Comparison of ENCODE assay signal across 15 cellular contexts in the genomic region with DNA sequence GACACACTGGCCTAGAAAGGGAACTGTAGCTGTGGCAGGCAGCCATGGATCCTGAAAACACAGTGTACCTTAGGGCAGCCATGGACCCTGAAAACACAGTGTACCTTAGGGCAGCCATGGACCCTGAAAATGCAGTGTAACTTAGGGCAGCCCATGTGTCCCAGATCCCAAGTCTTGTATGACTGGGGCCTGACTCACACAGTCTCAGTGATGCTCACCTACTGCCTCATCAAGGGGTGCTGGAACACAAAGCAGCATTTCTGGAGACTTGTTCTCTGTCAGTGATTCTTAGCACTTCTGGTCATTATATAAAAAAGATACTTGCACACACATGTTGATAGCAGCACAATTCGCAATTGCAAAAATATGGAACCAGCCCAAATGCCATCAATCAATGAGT.
"Had no signal": no experiment of that assay in that cellular context is flagged by ENCODE, and none has a peak within 500 bp of the region (broad histone marks: within the 10 kb centered on the region; RNA-seq: fewer than 3 reads in every experiment).

No MANE protein-coding gene starts in this region.

- ATAC-seq: activated CD8-positive, alpha-beta T cell treated with anti-CD3 and anti-CD28 coated beads for 36 hours; body of pancreas; sciatic nerve had no signal

- H3K27me3 Mint-ChIP-seq: activated CD8-positive, alpha-beta T cell treated with anti-CD3 and anti-CD28 coated beads for 36 hours; activated naive CD8-positive, alpha-beta T cell treated with anti-CD3 and anti-CD28 coated beads, Interleukin-2, amount 10 ng/mL, durations not matched to agents 7 days and 5 days had no signal

- H3K27ac ChIP-seq: body of pancreas, esophagus muscularis mucosa, hepatocyte, parathyroid adenoma had no signal

- H3K36me3 Mint-ChIP-seq: activated naive CD8-positive, alpha-beta T cell treated with anti-CD3 and anti-CD28 coated beads, Interleukin-2, amount 10 ng/mL, durations not matched to agents 7 days and 5 days had no signal

- H3K4me1 Mint-ChIP-seq: activated CD4-positive, alpha-beta T cell treated with anti-CD3 and anti-CD28 coated beads, Interleukin-2, amount 10 ng/mL, durations not matched to agents 24 days and 14 days; nephron had no signal

- H3K9me3 Mint-ChIP-seq: activated CD4-positive, alpha-beta T cell treated with anti-CD3 and anti-CD28 coated beads, Interleukin-2, amount 10 ng/mL, durations not matched to agents 24 days and 14 days; activated CD8-positive, alpha-beta T cell treated with anti-CD3 and anti-CD28 coated beads for 36 hours; activated naive CD8-positive, alpha-beta T cell treated with anti-CD3 and anti-CD28 coated beads, Interleukin-2, amount 10 ng/mL, durations not matched to agents 7 days and 5 days; activated T-helper 2 cell treated with anti-CD3 and anti-CD28 coated beads, Interferon-gamma antibody, Interleukin-2, Interleukin-4, amounts not matched to agents 10 μg/mL and 5 μg/mL and 100 μg/mL, durations not matched to agents 14 hours and 24 hours and 36 hours; nephron had no signal

- H3K27ac Mint-ChIP-seq: activated CD4-positive, alpha-beta T cell treated with anti-CD3 and anti-CD28 coated beads, Interleukin-2, amount 10 ng/mL, durations not matched to agents 24 days and 14 days; activated CD8-positive, alpha-beta T cell treated with anti-CD3 and anti-CD28 coated beads for 36 hours; activated naive CD8-positive, alpha-beta T cell treated with anti-CD3 and anti-CD28 coated beads, Interleukin-2, amount 10 ng/mL, durations not matched to agents 7 days and 5 days; activated T-helper 2 cell treated with anti-CD3 and anti-CD28 coated beads, Interferon-gamma antibody, Interleukin-2, Interleukin-4, amounts not matched to agents 10 μg/mL and 5 μg/mL and 100 μg/mL, durations not matched to agents 14 hours and 24 hours and 36 hours; nephron had no signal

- H3K4me3 Mint-ChIP-seq: activated CD4-positive, alpha-beta T cell treated with anti-CD3 and anti-CD28 coated beads, Interleukin-2, amount 10 ng/mL, durations not matched to agents 24 days and 14 days; activated CD8-positive, alpha-beta T cell treated with anti-CD3 and anti-CD28 coated beads for 36 hours; activated naive CD8-positive, alpha-beta T cell treated with anti-CD3 and anti-CD28 coated beads, Interleukin-2, amount 10 ng/mL, durations not matched to agents 7 days and 5 days; nephron had no signal

- DNase-seq: activated CD4-positive, alpha-beta T cell treated with anti-CD3 and anti-CD28 coated beads, Interleukin-2, amount 10 ng/mL, durations not matched to agents 24 days and 14 days; activated CD8-positive, alpha-beta T cell treated with anti-CD3 and anti-CD28 coated beads for 36 hours; activated naive CD4-positive, alpha-beta T cell treated with Interleukin-2 at 50 U/mL for 16 hours; activated naive CD8-positive, alpha-beta T cell treated with anti-CD3 and anti-CD28 coated beads, Interleukin-2, amount 10 ng/mL, durations not matched to agents 7 days and 5 days; activated T-cell treated with anti-CD3 and anti-CD28 coated beads, Interleukin-2, amount 50 U/mL, for 1 hour; body of pancreas; midbrain; stimulated activated naive CD4-positive, alpha-beta T cell; T1000 had no signal
